15 cellular contexts compared by ENCODE assay signal in the genomic region with DNA sequence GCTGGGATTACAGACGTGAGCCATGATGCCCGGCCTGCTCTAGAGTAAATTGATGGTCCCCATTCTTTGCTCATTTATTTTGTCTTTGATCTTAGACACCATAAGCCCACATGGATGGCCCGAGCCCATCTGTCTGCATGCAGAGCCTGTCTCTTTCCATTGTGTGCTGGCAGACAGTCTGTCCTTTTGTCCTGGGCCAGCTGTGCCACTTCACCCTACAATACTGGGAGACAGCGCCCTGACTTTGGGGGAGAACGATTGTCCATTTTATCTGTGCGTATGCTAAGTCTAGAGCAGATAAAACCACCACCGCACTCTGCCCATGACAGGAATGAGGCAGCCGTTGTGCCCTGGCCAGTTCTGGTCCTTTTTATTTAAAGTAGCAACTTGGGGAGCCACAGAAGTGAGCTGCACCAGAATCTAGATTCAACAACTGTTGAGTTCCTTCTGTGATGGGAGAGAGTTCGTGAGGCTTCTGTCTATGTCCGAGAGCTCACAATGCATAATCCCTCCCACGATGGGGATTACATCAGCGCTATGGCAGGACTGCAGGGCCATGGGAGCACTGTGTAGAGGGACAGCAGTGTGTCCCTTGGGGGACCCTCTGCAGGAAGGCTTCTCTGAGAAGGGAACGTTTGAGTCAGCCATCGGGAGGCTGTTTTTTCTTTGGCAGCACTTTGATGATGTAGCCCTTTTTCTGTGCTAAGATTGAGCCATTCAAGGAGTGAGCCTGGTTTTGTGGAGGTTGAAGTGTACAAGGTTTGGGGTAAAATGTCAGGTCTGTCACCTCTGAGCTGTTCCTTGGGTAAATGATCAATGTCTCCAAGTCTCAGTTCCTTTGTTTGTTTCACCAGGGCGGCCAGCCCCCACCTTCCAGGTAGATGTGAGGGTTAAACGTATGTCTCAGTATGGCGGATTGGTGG. TPM values are rescaled to one million over a fixed set of nuclear protein-coding genes. Genes with fewer than 3 reads are reported as not detected.
A peak's percentile ranks its signal among the peaks of the same experiment; 100 is the strongest.
DNase-seq lines count a peak whose midpoint lies in the region; ATAC-seq and TF ChIP-seq lines count a peak whose summit lies in the region.
"Had no signal": no experiment of that assay in that cellular context is flagged by ENCODE, and none has a peak within 500 bp of the region (broad histone marks: within the 10 kb centered on the region; RNA-seq: fewer than 3 reads in every experiment).

No MANE protein-coding gene starts in this region.

- no peak overlapping the region for H3K4me3 Mint-ChIP-seq in progenitor cell of endocrine pancreas (ENCODE audit: low read depth)
- H3K4me3 Mint-ChIP-seq: activated CD8-positive, alpha-beta memory T cell treated with anti-CD3 and anti-CD28 coated beads, Interleukin-2, amount 10 ng/mL, durations not matched to agents 7 days and 5 days; CD4-positive, CD25-positive, alpha-beta regulatory T cell had no signal

- peak overlapping the region; percentile 64 for H3K27ac Mint-ChIP-seq in progenitor cell of endocrine pancreas
- H3K27ac Mint-ChIP-seq: activated CD8-positive, alpha-beta memory T cell treated with anti-CD3 and anti-CD28 coated beads, Interleukin-2, amount 10 ng/mL, durations not matched to agents 7 days and 5 days; CD4-positive, CD25-positive, alpha-beta regulatory T cell had no signal

- H3K4me3 ChIP-seq in heart right ventricle, result no peak overlapping the region
- H3K4me3 ChIP-seq: GM23248 had no signal

- H3K27me3 ChIP-seq in heart right ventricle, result no peaks in the 10 kb centered on the region

- H3K4me1 Mint-ChIP-seq in progenitor cell of endocrine pancreas (ENCODE audit: low read depth), result peaks cover 2% of the 10 kb centered on the region

- H3K4me1 ChIP-seq in heart right ventricle, result peaks cover 0 to 21% (median 10%) of the 10 kb centered on the region in 9 donors

- intact Hi-C loops in heart right ventricle (cut with DNase I), result no loop called here

- H3K36me3 Mint-ChIP-seq in progenitor cell of endocrine pancreas (ENCODE audit: insufficient read depth), result no peaks in the 10 kb centered on the region
- H3K36me3 Mint-ChIP-seq: activated CD8-positive, alpha-beta memory T cell treated with anti-CD3 and anti-CD28 coated beads, Interleukin-2, amount 10 ng/mL, durations not matched to agents 7 days and 5 days had no signal

- ATAC-seq in GM18907 (IDR thresholded peaks at IDR 0.05; ENCODE audit: unreplicated experiment) (peak; percentile 43), heart right ventricle (peak; percentile 57 to 84 (median 64)), HG03135 (IDR thresholded peaks at IDR 0.05; ENCODE audit: unreplicated experiment) (no peak), HG03432 (IDR thresholded peaks at IDR 0.05; ENCODE audit: unreplicated experiment) (no peak)
- ATAC-seq: activated CD8-positive, alpha-beta memory T cell treated with anti-CD3 and anti-CD28 coated beads, Interleukin-2, amount 10 ng/mL, durations not matched to agents 7 days and 5 days had no signal

- WGBS in heart right ventricle, 2 donors, result 77 to 80% methylated on average over 17 of the region's 17 CpGs

- H3K9me3 ChIP-seq in heart right ventricle, result no peaks in the 10 kb centered on the region

- no peaks in the 10 kb centered on the region for H3K36me3 ChIP-seq in heart right ventricle

- no peaks in the 10 kb centered on the region for H3K9me3 Mint-ChIP-seq in progenitor cell of endocrine pancreas (ENCODE audit: low read depth)

- H3K27me3 Mint-ChIP-seq in progenitor cell of endocrine pancreas, result no peaks in the 10 kb centered on the region
- H3K27me3 Mint-ChIP-seq: activated CD8-positive, alpha-beta memory T cell treated with anti-CD3 and anti-CD28 coated beads, Interleukin-2, amount 10 ng/mL, durations not matched to agents 7 days and 5 days; CD4-positive, CD25-positive, alpha-beta regulatory T cell had no signal

- DNase-seq in NCI-H524 treated with DMSO at 0.1 percent for 48 hours (lab: John Stamatoyannopoulos, UW), result peak; percentile 62
- DNase-seq in heart right ventricle, result peak in 1 of 2 donors; percentile 40
- DNase-seq in progenitor cell of endocrine pancreas (ENCODE audit: low spot score, unreplicated experiment), result no peak
- DNase-seq in SHP77 treated with DMSO at 0.1 percent for 48 hours (lab: John Stamatoyannopoulos, UW), result no peak
- no peak for DNase-seq in SKM-1 treated with dmso at 0.1 percent for 144 hours (lab: John Stamatoyannopoulos, UW; ENCODE audit: unreplicated experiment)
- DNase-seq: activated CD8-positive, alpha-beta memory T cell treated with anti-CD3 and anti-CD28 coated beads, Interleukin-2, amount 10 ng/mL, durations not matched to agents 7 days and 5 days; activated naive CD4-positive, alpha-beta T cell treated with anti-CD3 and anti-CD28 coated beads, Interleukin-2, amount 50 U/mL, for 16 hours; CD4-positive, CD25-positive, alpha-beta regulatory T cell; GM23248; NCI-H1092 treated with DMSO at 0.1 percent for 48 hours; NCI-H510A treated with DMSO at 0.1 percent for 48 hours had no signal

- TF ChIP-seq CTCF in heart right ventricle (IDR thresholded peaks at IDR 0.05) (no peak), progenitor cell of endocrine pancreas (IDR thresholded peaks at IDR 0.05; ENCODE audit: unreplicated experiment) (no peak)

- H3K27ac ChIP-seq in heart right ventricle, result peak overlapping the region in 3 of 10 donors; percentile 24 to 52 (median 26)
- H3K27ac ChIP-seq: GM23248 had no signal

RNA-seq across cellular contexts. Expression of gene SNX29, which starts 13.0 kb away (rescaled TPM):
- total RNA-seq in heart right ventricle (10 to 100 TPM; 10.8 to 23.9 (median 14.0) TPM), progenitor cell of endocrine pancreas (19.3 and 20.1 TPM in 2 replicates)
- polyA plus RNA-seq in heart right ventricle, result 1 to 10 TPM; 2.1 to 2.8 TPM

RNA-seq across cellular contexts. Expression of gene TNFRSF17, which starts 24.5 kb away (rescaled TPM):
- total RNA-seq in heart right ventricle (not detected), progenitor cell of endocrine pancreas (not detected in 2 replicates)
- polyA plus RNA-seq in heart right ventricle, result not detected
- total RNA-seq: activated CD8-positive, alpha-beta memory T cell treated with anti-CD3 and anti-CD28 coated beads, Interleukin-2, amount 10 ng/mL, durations not matched to agents 7 days and 5 days; CD4-positive, CD25-positive, alpha-beta regulatory T cell; epithelial cell of proximal tubule; GM23248 had no signal
- polyA plus RNA-seq: CD4-positive, CD25-positive, alpha-beta regulatory T cell; GM23248 had no signal

RNA-seq across cellular contexts. Expression of gene NPIPB2, which starts 47.7 kb away (rescaled TPM):
- total RNA-seq in heart right ventricle (1 to 10 TPM; 1.2 to 4.7 (median 2.3) TPM), progenitor cell of endocrine pancreas (16.6 and 19.3 TPM in 2 replicates)
- 1 to 10 TPM; 3.7 to 8.9 TPM for polyA plus RNA-seq in heart right ventricle
- total RNA-seq: epithelial cell of proximal tubule had no signal

Comparison
In these comparisons a context has a peak if more than half of its experiments do, and no peak if none do; other contexts are left out.
1. ATAC-seq: peak in GM18907 (single experiment) and heart right ventricle (8 of 8); none in HG03135 (single experiment) and HG03432 (single experiment).